ENCODE assay signal across 16 cellular contexts in genomic region chr2:46813680-46814079, GRCh38.
DNase-seq lines count a peak whose midpoint lies in the region; ATAC-seq, FAIRE-seq and TF ChIP-seq lines count a peak whose summit lies in the region.
"Had no signal": no experiment of that assay in that cellular context is flagged by ENCODE, and none has a peak within 500 bp of the region (broad histone marks: within the 10 kb centered on the region; RNA-seq: fewer than 3 reads in every experiment).

No MANE protein-coding gene starts in this region.

- no peak for TF ChIP-seq EP300 in gastroesophageal sphincter (IDR thresholded peaks at IDR 0.05)

- H3K4me1 ChIP-seq in heart left ventricle (peaks cover 20 to 77% (median 59%) of the 10 kb centered on the region in 12 donors), gastroesophageal sphincter (peaks cover 25 to 78% (median 54%) of the 10 kb centered on the region in 3 donors), psoas muscle (peaks cover 36% of the 10 kb centered on the region), upper lobe of right lung (peaks cover 62% of the 10 kb centered on the region)

- H3K27me3 ChIP-seq in heart left ventricle (no peaks in the 10 kb centered on the region), gastroesophageal sphincter (no peaks in the 10 kb centered on the region), psoas muscle (ENCODE audit: insufficient read depth in 3 of 3, low read length in 2 of 3) (no peaks in the 10 kb centered on the region), upper lobe of right lung (no peaks in the 10 kb centered on the region)

- H3K4me3 ChIP-seq in heart left ventricle (no peak overlapping the region), gastroesophageal sphincter (no peak overlapping the region), psoas muscle (no peak overlapping the region), upper lobe of right lung (no peak overlapping the region)

- H3K9me3 ChIP-seq in heart left ventricle = peaks cover 0 to 15% (median 0%) of the 10 kb centered on the region in 12 donors
- H3K9me3 ChIP-seq in gastroesophageal sphincter = no peaks in the 10 kb centered on the region
- H3K9me3 ChIP-seq in psoas muscle = no peaks in the 10 kb centered on the region
- no peaks in the 10 kb centered on the region for H3K9me3 ChIP-seq in upper lobe of right lung

- H3K36me3 ChIP-seq in heart left ventricle = no peaks in the 10 kb centered on the region
- no peaks in the 10 kb centered on the region for H3K36me3 ChIP-seq in gastroesophageal sphincter
- no peaks in the 10 kb centered on the region for H3K36me3 ChIP-seq in psoas muscle (ENCODE audit: insufficient read depth in 1 of 2, low read depth in 1 of 2)
- H3K36me3 ChIP-seq in upper lobe of right lung = no peaks in the 10 kb centered on the region

- TF ChIP-seq POLR2A in heart left ventricle (IDR thresholded peaks at IDR 0.05) (no peak), gastroesophageal sphincter (IDR thresholded peaks at IDR 0.05) (no peak)

- TF ChIP-seq CTCF in heart left ventricle (IDR thresholded peaks at IDR 0.05) = no peak
- TF ChIP-seq CTCF in gastroesophageal sphincter (IDR thresholded peaks at IDR 0.05) = no peak
- no peak for TF ChIP-seq CTCF in psoas muscle (IDR thresholded peaks at IDR 0.05)
- TF ChIP-seq CTCF in upper lobe of right lung (IDR thresholded peaks at IDR 0.05) = no peak

- intact Hi-C loops in heart left ventricle (cut with DNase I) = loop anchor here in 7 of 10 donors (1.0 to 5.0 kb wide), 5 partner anchors 34 to 64 kb away; no protein-coding TSS in a partner anchor
- intact Hi-C loops in left ventricle myocardium superior (cut with micrococcal nuclease) = loop anchor here (10.0 kb wide), 1 partner anchor 61 kb away; no protein-coding TSS in a partner anchor
- intact Hi-C loops in psoas muscle (cut with DNase I) = no loop called here
- intact Hi-C loops in upper lobe of right lung (cut with DNase I) = loop anchor here (10.0 kb wide), 1 partner anchor 61 kb away; no protein-coding TSS in a partner anchor

- H3K27ac ChIP-seq in heart left ventricle (peak overlapping the region; percentile 81 to 96 (median 87)), gastroesophageal sphincter (peak overlapping the region; percentile 80 to 89 (median 86)), psoas muscle (peak overlapping the region; percentile 72), upper lobe of right lung (peak overlapping the region; percentile 79)

- FAIRE-seq in urothelium cell line (lab: Jason Lieb, UNC) = no peak
- FAIRE-seq: A204.1, colon had no signal

- no peak for DNase-seq in heart left ventricle
- DNase-seq in left ventricle myocardium superior = no peak
- no peak for DNase-seq in psoas muscle
- no peak for DNase-seq in upper lobe of right lung
- no peak for DNase-seq in NCI-H2107 (lab: John Stamatoyannopoulos, UW)
- DNase-seq in EL = no peak
- DNase-seq in urothelium cell line (ENCODE audit: low spot score) = no peak
- DNase-seq: activated naive CD8-positive, alpha-beta T cell treated with anti-CD3 and anti-CD28 coated beads for 36 hours; HCEC 1CT; mesendoderm; NCI-H1092; SHP77 treated with DMSO at 0.1 percent for 48 hours; stimulated activated naive CD4-positive, alpha-beta T cell treated with Interleukin-2 at 50 U/mL for 16 hours had no signal

- 79 to 87% (median 82%) methylated on average over 4 of the region's 4 CpGs for WGBS in heart left ventricle, 4 donors
- WGBS in gastroesophageal sphincter (ENCODE audit: low coverage in 1 of 2), 2 donors = 85 to 94% methylated on average over 4 of the region's 4 CpGs
- 89 to 94% (median 94%) methylated on average over 4 of the region's 4 CpGs for WGBS in psoas muscle, 3 donors

- no peak for ATAC-seq in heart left ventricle
- ATAC-seq in left ventricle myocardium superior = no peak
- no peak for ATAC-seq in gastroesophageal sphincter
- no peak for ATAC-seq in psoas muscle
- no peak for ATAC-seq in upper lobe of right lung

Comparison
In these comparisons a context has a peak if more than half of its experiments do, and no peak if none do; other contexts are left out.
1. intact Hi-C loops: an anchor here in heart left ventricle (1.0 to 5.0 kb wide), left ventricle myocardium superior (10.0 kb wide) and upper lobe of right lung (10.0 kb wide); none called in psoas muscle.